In genomic region chr4:49032440-49033161, GRCh38 we compare ENCODE assay signal across 8 cellular contexts. TPM values are rescaled to one million over a fixed set of nuclear protein-coding genes. Genes with fewer than 3 reads are reported as not detected.
DNase-seq lines count a peak whose midpoint lies in the region; FAIRE-seq and TF ChIP-seq lines count a peak whose summit lies in the region.

No MANE protein-coding gene starts in this region.

- H3K9me3 Mint-ChIP-seq in MCF 10A (ENCODE audit: unreplicated experiment), result no peaks in the 10 kb centered on the region
- peaks cover 1% of the 10 kb centered on the region for H3K9me3 Mint-ChIP-seq in astrocyte (ENCODE audit: unreplicated experiment)
- H3K9me3 Mint-ChIP-seq in neural progenitor cell, result peaks cover 2% of the 10 kb centered on the region
- no peaks in the 10 kb centered on the region for H3K9me3 Mint-ChIP-seq in activated T-helper 2 cell treated with anti-CD3 and anti-CD28 coated beads, Interferon-gamma antibody, Interleukin-2, Interleukin-4, amounts not matched to agents 10 μg/mL and 5 μg/mL and 100 μg/mL, durations not matched to agents 14 hours and 24 hours and 36 hours

- no peak overlapping the region for H3K9ac ChIP-seq in astrocyte (ENCODE audit: low read length)
- H3K9ac ChIP-seq in neural progenitor cell, result no peak overlapping the region

- no peaks in the 10 kb centered on the region for H3K36me3 ChIP-seq in breast epithelium
- H3K36me3 ChIP-seq in astrocyte (ENCODE audit: insufficient read depth, low read length), result no peaks in the 10 kb centered on the region
- no peaks in the 10 kb centered on the region for H3K36me3 ChIP-seq in neural progenitor cell

- H3K36me3 Mint-ChIP-seq in MCF 10A (ENCODE audit: insufficient read depth, unreplicated experiment) (no peaks in the 10 kb centered on the region), astrocyte (ENCODE audit: low read depth, unreplicated experiment) (no peaks in the 10 kb centered on the region), neural progenitor cell (no peaks in the 10 kb centered on the region)
- no peaks in the 10 kb centered on the region for H3K36me3 Mint-ChIP-seq in activated T-helper 2 cell treated with anti-CD3 and anti-CD28 coated beads, Interferon-gamma antibody, Interleukin-2, Interleukin-4, amounts not matched to agents 10 μg/mL and 5 μg/mL and 100 μg/mL, durations not matched to agents 14 hours and 24 hours and 36 hours (ENCODE audit: low read depth)

- no peak for FAIRE-seq in astrocyte (lab: Jason Lieb, UNC)

- BruUV-seq in MCF 10A (replicated peaks; lab: Mats Ljungman, UMichigan), result no TSS peak

- H3K4me1 Mint-ChIP-seq in MCF 10A (ENCODE audit: insufficient read depth, unreplicated experiment) (peaks cover 5% of the 10 kb centered on the region), astrocyte (ENCODE audit: low read depth, unreplicated experiment) (no peaks in the 10 kb centered on the region), neural progenitor cell (no peaks in the 10 kb centered on the region)
- H3K4me1 Mint-ChIP-seq in activated T-helper 2 cell treated with anti-CD3 and anti-CD28 coated beads, Interferon-gamma antibody, Interleukin-2, Interleukin-4, amounts not matched to agents 10 μg/mL and 5 μg/mL and 100 μg/mL, durations not matched to agents 14 hours and 24 hours and 36 hours (ENCODE audit: low read depth), result no peaks in the 10 kb centered on the region

- no peak overlapping the region for H3K4me3 ChIP-seq in breast epithelium
- no peak overlapping the region for H3K4me3 ChIP-seq in astrocyte (ENCODE audit: insufficient read depth, low read depth, low read length)
- H3K4me3 ChIP-seq in neural progenitor cell, result no peak overlapping the region

- intact Hi-C loops in MCF 10A (cut with micrococcal nuclease), result no loop called here
- intact Hi-C loops in breast epithelium (cut with DNase I; ENCODE audit: low total_unique reads), result no loop called here
- intact Hi-C loops in activated T-helper 2 cell treated with anti-CD3 and anti-CD28 coated beads, Interferon-gamma antibody, Interleukin-2, Interleukin-4, amounts not matched to agents 10 μg/mL and 5 μg/mL and 100 μg/mL, durations not matched to agents 14 hours and 24 hours and 36 hours (cut with micrococcal nuclease), result no loop called here

- H3K27ac Mint-ChIP-seq in MCF 10A (ENCODE audit: low read depth, unreplicated experiment) (no peak overlapping the region), astrocyte (ENCODE audit: unreplicated experiment) (no peak overlapping the region), neural progenitor cell (no peak overlapping the region)
- H3K27ac Mint-ChIP-seq in activated T-helper 2 cell treated with anti-CD3 and anti-CD28 coated beads, Interferon-gamma antibody, Interleukin-2, Interleukin-4, amounts not matched to agents 10 μg/mL and 5 μg/mL and 100 μg/mL, durations not matched to agents 14 hours and 24 hours and 36 hours, result no peak overlapping the region

- H3K4me1 ChIP-seq in breast epithelium, result no peaks in the 10 kb centered on the region
- no peaks in the 10 kb centered on the region for H3K4me1 ChIP-seq in astrocyte (ENCODE audit: insufficient read depth, low read length)
- H3K4me1 ChIP-seq in neural progenitor cell, result no peaks in the 10 kb centered on the region

- POLR2A ChIA-PET in MCF 10A (lab: Yijun Ruan, JAX), result no interaction called here

- H2AFZ ChIP-seq in astrocyte (ENCODE audit: low read depth, low read length), result no peak overlapping the region
- no peak overlapping the region for H2AFZ ChIP-seq in neural progenitor cell (replicated peaks)

- TF ChIP-seq CTCF in MCF 10A (IDR thresholded peaks at IDR 0.05; ENCODE audit: unreplicated experiment) (peak; percentile 65), breast epithelium (IDR thresholded peaks at IDR 0.05) (no peak), astrocyte (IDR thresholded peaks at IDR 0.05; ENCODE audit: insufficient read depth, low read depth, low read length) (peak; percentile 25), neural progenitor cell (IDR thresholded peaks at IDR 0.05) (peak; percentile 23)

- H3K9me3 ChIP-seq in breast epithelium (no peaks in the 10 kb centered on the region), astrocyte (ENCODE audit: insufficient read depth, low read depth, low read length) (no peaks in the 10 kb centered on the region), neural progenitor cell (ENCODE audit: low read depth) (peaks cover 16% of the 10 kb centered on the region)

- no peaks in the 10 kb centered on the region for H3F3A ChIP-seq in neural progenitor cell (ENCODE audit: low read depth)

- H3K27ac ChIP-seq in breast epithelium (no peak overlapping the region), astrocyte (ENCODE audit: low read depth, low read length) (no peak overlapping the region), neural progenitor cell (no peak overlapping the region)

- DNase-seq in MCF 10A (ENCODE audit: unreplicated experiment) (peak; percentile 63), breast epithelium (ENCODE audit: low spot score in 2 of 2) (no peak), LoVo (ENCODE audit: low spot score) (peak; percentile 32), astrocyte (ENCODE audit: low read depth) (no peak), neural progenitor cell (ENCODE audit: low spot score) (no peak), NOMO-1 (lab: John Stamatoyannopoulos, UW; ENCODE audit: unreplicated experiment in 2 of 2) (no peak), NCI-H1436 treated with DMSO at 0.1 percent for 48 hours (lab: John Stamatoyannopoulos, UW) (no peak)
- no peak for DNase-seq in activated T-helper 2 cell treated with anti-CD3 and anti-CD28 coated beads, Interferon-gamma antibody, Interleukin-2, Interleukin-4, amounts not matched to agents 10 μg/mL and 5 μg/mL and 100 μg/mL, durations not matched to agents 14 hours and 24 hours and 36 hours (ENCODE audit: low spot score)

- H3K4me3 Mint-ChIP-seq in MCF 10A (ENCODE audit: unreplicated experiment) (no peak overlapping the region), astrocyte (ENCODE audit: unreplicated experiment) (no peak overlapping the region), neural progenitor cell (no peak overlapping the region)
- no peak overlapping the region for H3K4me3 Mint-ChIP-seq in activated T-helper 2 cell treated with anti-CD3 and anti-CD28 coated beads, Interferon-gamma antibody, Interleukin-2, Interleukin-4, amounts not matched to agents 10 μg/mL and 5 μg/mL and 100 μg/mL, durations not matched to agents 14 hours and 24 hours and 36 hours (ENCODE audit: low read depth)

- H3K27me3 ChIP-seq in breast epithelium (no peaks in the 10 kb centered on the region), astrocyte (ENCODE audit: insufficient read depth, low read length) (no peaks in the 10 kb centered on the region), neural progenitor cell (no peaks in the 10 kb centered on the region)

- H4K20me1 ChIP-seq in astrocyte (ENCODE audit: insufficient read depth, low read length) (no peaks in the 10 kb centered on the region), neural progenitor cell (ENCODE audit: low read depth) (no peaks in the 10 kb centered on the region)

- TF ChIP-seq POLR2A in breast epithelium (IDR thresholded peaks at IDR 0.05), result no peak

- CTCF ChIA-PET in MCF 10A (lab: Yijun Ruan, JAX), result interaction anchor here (0.6 to 2.1 kb wide), 3 partner anchors 12 to 126 kb away, joined by 3 to 9 read pairs (median 3); no protein-coding TSS in a partner anchor

- no peak overlapping the region for H3K4me2 ChIP-seq in astrocyte (ENCODE audit: low read length)
- H3K4me2 ChIP-seq in neural progenitor cell, result no peak overlapping the region

- H3K27me3 Mint-ChIP-seq in MCF 10A (ENCODE audit: insufficient read depth, unreplicated experiment) (no peaks in the 10 kb centered on the region), astrocyte (ENCODE audit: low read depth, unreplicated experiment) (no peaks in the 10 kb centered on the region), neural progenitor cell (ENCODE audit: insufficient read depth, low read depth) (no peaks in the 10 kb centered on the region)
- no peaks in the 10 kb centered on the region for H3K27me3 Mint-ChIP-seq in activated T-helper 2 cell treated with anti-CD3 and anti-CD28 coated beads, Interferon-gamma antibody, Interleukin-2, Interleukin-4, amounts not matched to agents 10 μg/mL and 5 μg/mL and 100 μg/mL, durations not matched to agents 14 hours and 24 hours and 36 hours (ENCODE audit: low read depth)

- H3K79me2 ChIP-seq in astrocyte (ENCODE audit: insufficient read depth, low read length) (no peaks in the 10 kb centered on the region), neural progenitor cell (ENCODE audit: low read depth) (no peaks in the 10 kb centered on the region)

RNA-seq across cellular contexts. Expression of gene CWH43, which starts 46.5 kb away (rescaled TPM):
- total RNA-seq in MCF 10A (2022), result not detected in 2 replicates
- total RNA-seq in breast epithelium, result under 1 TPM in 1 of 3 donors, not detected in 2; 0.66 TPM
- total RNA-seq in astrocyte, result not detected in 2 replicates
- total RNA-seq in neural progenitor cell (ENCODE audit: low replicate concordance), result not detected in 2 replicates
- total RNA-seq in activated T-helper 2 cell treated with anti-CD3 and anti-CD28 coated beads, Interferon-gamma antibody, Interleukin-2, Interleukin-4, amounts not matched to agents 10 μg/mL and 5 μg/mL and 100 μg/mL, durations not matched to agents 14 hours and 24 hours and 36 hours, result not detected in 2 replicates

Comparison
In these comparisons a context has a peak if more than half of its experiments do, and no peak if none do; other contexts are left out.
1. DNase-seq: peak in MCF 10A (single experiment) and LoVo (single experiment); none in breast epithelium (0 of 2), astrocyte (single experiment), neural progenitor cell (single experiment), activated T-helper 2 cell treated with anti-CD3 and anti-CD28 coated beads, Interferon-gamma antibody, Interleukin-2, Interleukin-4, amounts not matched to agents 10 μg/mL and 5 μg/mL and 100 μg/mL, durations not matched to agents 14 hours and 24 hours and 36 hours (single experiment), NOMO-1 (0 of 2) and NCI-H1436 treated with DMSO at 0.1 percent for 48 hours (single experiment).
2. CTCF ChIP-seq: peak in MCF 10A (single experiment), astrocyte (single experiment) and neural progenitor cell (single experiment); none in breast epithelium (0 of 3).